In genomic region chr11:66491315-66491935, GRCh38 we compare ENCODE assay signal across 14 cellular contexts. TPM values are rescaled to one million over a fixed set of nuclear protein-coding genes. Genes with fewer than 3 reads are reported as not detected.
DNase-seq lines count a peak whose midpoint lies in the region; ATAC-seq and TF ChIP-seq lines count a peak whose summit lies in the region.
"Had no signal": no experiment of that assay in that cellular context is flagged by ENCODE, and none has a peak within 500 bp of the region (broad histone marks: within the 10 kb centered on the region; RNA-seq: fewer than 3 reads in every experiment).

No MANE protein-coding gene starts in this region.

- ATAC-seq in effector memory CD8-positive, alpha-beta T cell (replicated peaks): no peak
- ATAC-seq: natural killer cell had no signal

- no CpG with 5 or more reads among the region's 20 CpGs for WGBS in mesendoderm (ENCODE audit: extremely low coverage, insufficient coverage, low lambda C conversion rate)

- no peaks in the 10 kb centered on the region for H3K79me2 ChIP-seq in mesendoderm (ENCODE audit: control insufficient read depth, insufficient read depth, low read length)

- no peak overlapping the region for H2BK120ac ChIP-seq in mesendoderm (ENCODE audit: low read depth, low read length)

- H3K36me3 Mint-ChIP-seq in effector memory CD8-positive, alpha-beta T cell (ENCODE audit: insufficient read depth): peaks cover 14% of the 10 kb centered on the region
- H3K36me3 Mint-ChIP-seq: natural killer cell had no signal

- no peaks in the 10 kb centered on the region for H3K79me1 ChIP-seq in mesendoderm (ENCODE audit: low read length)

- H2BK5ac ChIP-seq in mesendoderm (ENCODE audit: low read length): no peak overlapping the region

- H3K4me3 ChIP-seq in adipocyte (ENCODE audit: low read length) (no peak overlapping the region), mesendoderm (ENCODE audit: low read length) (no peak overlapping the region)
- H3K4me3 ChIP-seq: stomach had no signal

- H2BK15ac ChIP-seq in mesendoderm (replicated peaks; ENCODE audit: low read depth): no peak overlapping the region

- no peak overlapping the region for H4K5ac ChIP-seq in mesendoderm (ENCODE audit: low read length)

- no peak overlapping the region for H3K18ac ChIP-seq in mesendoderm (ENCODE audit: low read length)

- H3K27me3 Mint-ChIP-seq in effector memory CD8-positive, alpha-beta T cell: no peaks in the 10 kb centered on the region
- H3K27me3 Mint-ChIP-seq: CD4-positive, alpha-beta memory T cell had no signal

- H3K4me1 ChIP-seq in adipocyte (ENCODE audit: control insufficient read depth, insufficient read depth, low read length) (no peaks in the 10 kb centered on the region), mesendoderm (ENCODE audit: control insufficient read depth, low read depth, low read length) (no peaks in the 10 kb centered on the region)
- H3K4me1 ChIP-seq: stomach had no signal

- no peak overlapping the region for H3K4ac ChIP-seq in mesendoderm (ENCODE audit: low read depth, low read length)

- H3K27ac Mint-ChIP-seq in effector memory CD8-positive, alpha-beta T cell: no peak overlapping the region
- H3K27ac Mint-ChIP-seq: natural killer cell had no signal

- H3K9me3 Mint-ChIP-seq in effector memory CD8-positive, alpha-beta T cell: no peaks in the 10 kb centered on the region
- H3K9me3 Mint-ChIP-seq: CD4-positive, alpha-beta memory T cell; natural killer cell had no signal

- no peak overlapping the region for H3K4me2 ChIP-seq in mesendoderm (ENCODE audit: low read length)

- peaks cover 0 to 2% of the 10 kb centered on the region in 2 donors for H3K4me1 Mint-ChIP-seq in effector memory CD8-positive, alpha-beta T cell (ENCODE audit: low read depth in 2 of 2)
- H3K4me1 Mint-ChIP-seq: natural killer cell had no signal

- no peak overlapping the region for H3K4me3 Mint-ChIP-seq in effector memory CD8-positive, alpha-beta T cell
- H3K4me3 Mint-ChIP-seq: CD4-positive, alpha-beta memory T cell; natural killer cell had no signal

- H3K36me3 ChIP-seq in adipocyte (ENCODE audit: control insufficient read depth, insufficient read depth, low read length, severe bottlenecking) (peaks cover 80% of the 10 kb centered on the region), mesendoderm (ENCODE audit: control insufficient read depth, insufficient read depth, low read length) (peaks cover 3% of the 10 kb centered on the region)

- H3K9me3 ChIP-seq in adipocyte (ENCODE audit: control insufficient read depth, low read length): no peaks in the 10 kb centered on the region
- H3K9me3 ChIP-seq: stomach had no signal

- POLR2A ChIA-PET in HEK293T (lab: Yijun Ruan, JAX): interaction anchor here (0.9 to 2.6 kb wide), 2 partner anchors 11 to 25 kb away, joined by 3 to 9 read pairs; partner anchors contain the start of genes DPP3 and PELI3

- no peak overlapping the region for H3K27ac ChIP-seq in mesendoderm (ENCODE audit: low read depth, low read length)
- H3K27ac ChIP-seq: stomach had no signal

- H3K9ac ChIP-seq in adipocyte (ENCODE audit: low read length) (no peak overlapping the region), mesendoderm (ENCODE audit: low read length) (peak overlapping the region; percentile 12)

- H4K8ac ChIP-seq in mesendoderm (ENCODE audit: low read depth, low read length): no peak overlapping the region

- H2AK5ac ChIP-seq in mesendoderm (ENCODE audit: low read length): no peak overlapping the region

- CTCF ChIA-PET in HEK293T (lab: Yijun Ruan, JAX): interaction anchor here (1.0 to 1.9 kb wide), 5 partner anchors 11 to 105 kb away, joined by 3 to 15 read pairs (median 5); partner anchors contain the start of genes BBS1 and DPP3

- H3K23ac ChIP-seq in mesendoderm (ENCODE audit: low read length): no peak overlapping the region

- H3K56ac ChIP-seq in mesendoderm (ENCODE audit: low read length): no peak overlapping the region

- DNase-seq in AG20443 (ENCODE audit: low spot score) (peak; percentile 28), HEK293T (ENCODE audit: extremely low spot score) (peak; percentile 58), adipocyte (ENCODE audit: low read depth) (peak; percentile 13), mesendoderm (peak; percentile 45), G401 (ENCODE audit: low spot score) (no peak), GDM1 (lab: John Stamatoyannopoulos, UW) (no peak)
- DNase-seq in stimulated activated CD4-positive, alpha-beta T cell treated with anti-CD3 and anti-CD28 coated beads, Interleukin-4, amount 100 ng/mL, for 24 hours: no peak
- DNase-seq in effector memory CD8-positive, alpha-beta T cell: no peak
- DNase-seq: activated effector memory CD4-positive, alpha-beta T cell treated with Interleukin-2 at 50 U/mL for 16 hours; CD4-positive, alpha-beta memory T cell; natural killer cell; NCI-H1105 treated with DMSO at 0.1 percent for 48 hours; OCI-M1; stomach had no signal

- no peaks in the 10 kb centered on the region for H3K27me3 ChIP-seq in adipocyte (replicated peaks; ENCODE audit: control insufficient read depth, insufficient read depth, low read length)
- H3K27me3 ChIP-seq in mesendoderm (ENCODE audit: insufficient read depth, low read length, poor library complexity): no peaks in the 10 kb centered on the region
- H3K27me3 ChIP-seq: stomach had no signal

- in situ Hi-C loops in G401 (cut with HindIII; ENCODE audit: low sequenced_read_pairs): no loop called here

TF ChIP-seq in HEK293T, 16 proteins besides CTCF, POLR2A, EP300 and RAD21:
- TF ChIP-seq, protein P1, sequence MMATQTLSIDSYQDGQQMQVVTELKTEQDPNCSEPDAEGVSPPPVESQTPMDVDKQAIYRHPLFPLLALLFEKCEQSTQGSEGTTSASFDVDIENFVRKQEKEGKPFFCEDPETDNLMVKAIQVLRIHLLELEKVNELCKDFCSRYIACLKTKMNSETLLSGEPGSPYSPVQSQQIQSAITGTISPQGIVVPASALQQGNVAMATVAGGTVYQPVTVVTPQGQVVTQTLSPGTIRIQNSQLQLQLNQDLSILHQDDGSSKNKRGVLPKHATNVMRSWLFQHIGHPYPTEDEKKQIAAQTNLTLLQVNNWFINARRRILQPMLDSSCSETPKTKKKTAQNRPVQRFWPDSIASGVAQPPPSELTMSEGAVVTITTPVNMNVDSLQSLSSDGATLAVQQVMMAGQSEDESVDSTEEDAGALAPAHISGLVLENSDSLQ (IDR thresholded peaks at IDR 0.05): no peak
TF ChIP-seq in HEK293T: peak in this region for 0.

RNA-seq across cellular contexts. Expression of gene DPP3, which starts 11.2 kb away (rescaled TPM):
- polyA plus RNA-seq in mesendoderm (2013, experiment 1 of 2): 37.0 TPM
- polyA plus RNA-seq in mesendoderm (2013, experiment 2 of 2): 37.5 TPM
- 140 and 160 TPM in 2 replicates for total RNA-seq in G401 (2014; rRNA removed; shearing (Covaris generic))

RNA-seq across cellular contexts. Expression of gene BBS1, which starts 19.0 kb away (rescaled TPM):
- polyA plus RNA-seq in mesendoderm (2013, experiment 1 of 2): 9.1 TPM
- 9.0 TPM for polyA plus RNA-seq in mesendoderm (2013, experiment 2 of 2)
- total RNA-seq in G401 (2014; rRNA removed; shearing (Covaris generic)): 42.5 and 55.8 TPM in 2 replicates

RNA-seq across cellular contexts. Expression of gene PELI3, which starts 24.7 kb away (rescaled TPM):
- polyA plus RNA-seq in mesendoderm (2013, experiment 1 of 2): 3.1 TPM
- polyA plus RNA-seq in mesendoderm (2013, experiment 2 of 2): 3.4 TPM
- 10.2 and 13.7 TPM in 2 replicates for total RNA-seq in G401 (2014; rRNA removed; shearing (Covaris generic))

RNA-seq across cellular contexts. Expression of gene MRPL11, which starts 52.8 kb away (rescaled TPM):
- polyA plus RNA-seq in mesendoderm (2013, experiment 1 of 2): 214 TPM
- 214 TPM for polyA plus RNA-seq in mesendoderm (2013, experiment 2 of 2)
- 129 and 148 TPM in 2 replicates for total RNA-seq in G401 (2014; rRNA removed; shearing (Covaris generic))

RNA-seq across cellular contexts. Expression of gene ZDHHC24, which starts 54.4 kb away (rescaled TPM):
- 2.6 TPM for polyA plus RNA-seq in mesendoderm (2013, experiment 1 of 2)
- polyA plus RNA-seq in mesendoderm (2013, experiment 2 of 2): 2.6 TPM
- 35.3 and 36.0 TPM in 2 replicates for total RNA-seq in G401 (2014; rRNA removed; shearing (Covaris generic))

Comparison
In these comparisons a context has a peak if more than half of its experiments do, and no peak if none do; other contexts are left out.
1. DNase-seq: peak in AG20443 (single experiment), HEK293T (single experiment), adipocyte (single experiment) and mesendoderm (single experiment); none in stimulated activated CD4-positive, alpha-beta T cell treated with anti-CD3 and anti-CD28 coated beads, Interleukin-4, amount 100 ng/mL, for 24 hours (single experiment), G401 (single experiment), effector memory CD8-positive, alpha-beta T cell (0 of 3) and GDM1 (single experiment).